ENCODE assay signal across 22 cellular contexts in genomic region chr12:51473947-51474346, GRCh38.
"Had no signal": no experiment of that assay in that cellular context is flagged by ENCODE, and none has a peak within 500 bp of the region (broad histone marks: within the 10 kb centered on the region; RNA-seq: fewer than 3 reads in every experiment).

No MANE protein-coding gene starts in this region.

- DNase-seq: IMR-90, MV-4-11, NCI-H1048, NCI-H1105, NCI-H1417 treated with DMSO at 0.1 percent for 48 hours, NCI-H146, NCI-H1694 treated with DMSO at 0.1 percent for 48 hours, NCI-H1930, NCI-H2081, NCI-H2107, NCI-H2227 treated with DMSO at 0.1 percent for 48 hours, NCI-H524, NCI-H526 treated with DMSO at 0.1 percent for 48 hours, NCI-H748 treated with DMSO at 0.1 percent for 48 hours, PC-3, SHP77, SK-N-SH, SW 1271 had no signal

- H3K9me3 ChIP-seq: SK-N-SH had no signal

- H3K4me2 ChIP-seq: KMS-11, SK-N-SH had no signal

- H3K9ac ChIP-seq: KMS-11, SK-N-SH had no signal

- ATAC-seq: HepG2, Panc1, PC-3 had no signal

- H3K27ac ChIP-seq: KMS-11, RWPE1 had no signal
